In the genomic region with DNA sequence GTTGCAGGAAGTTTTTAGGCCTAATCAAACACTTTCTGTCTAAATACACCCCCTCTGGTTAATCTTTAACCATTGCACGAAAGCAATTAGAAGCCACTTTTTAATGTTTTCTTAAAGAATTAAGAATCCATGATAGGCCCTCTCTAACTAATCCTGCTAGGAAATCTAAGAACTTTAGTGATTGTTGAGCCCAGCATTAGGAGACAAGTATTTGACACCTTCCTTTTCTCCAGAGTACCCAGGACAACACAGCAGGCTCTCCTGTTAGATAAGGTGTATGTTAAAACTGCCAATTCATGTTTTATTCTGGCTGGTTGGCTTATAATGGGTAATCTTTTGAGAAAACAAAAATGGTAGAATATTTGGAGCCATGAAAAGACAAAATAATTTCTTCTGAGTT, we compare ENCODE assay signal across 38 cellular contexts.
"Had no signal": no experiment of that assay in that cellular context is flagged by ENCODE, and none has a peak within 500 bp of the region (broad histone marks: within the 10 kb centered on the region; RNA-seq: fewer than 3 reads in every experiment).

No MANE protein-coding gene starts in this region.

- H3K4me3 ChIP-seq: ascending aorta, body of pancreas, breast epithelium had no signal

- H3K27me3 ChIP-seq: ascending aorta, body of pancreas, brain microvascular endothelial cell, breast epithelium had no signal

- H3K9me3 ChIP-seq: ascending aorta, body of pancreas, breast epithelium had no signal

- DNase-seq: activated CD4-positive, alpha-beta memory T cell treated with anti-CD3 and anti-CD28 coated beads, Interleukin-2, amount 10 ng/mL, durations not matched to agents 7 days and 5 days; activated CD4-positive, alpha-beta T cell treated with anti-CD3 and anti-CD28 coated beads for 1 hour; activated CD4-positive, alpha-beta T cell treated with anti-CD3 and anti-CD28 coated beads for 36 hours; activated CD4-positive, alpha-beta T cell treated with anti-CD3 and anti-CD28 coated beads for 48 hours; activated CD4-positive, alpha-beta T cell treated with anti-CD3 and anti-CD28 coated beads, Interleukin-2, amount 10 ng/mL, durations not matched to agents 7 days and 5 days; activated CD4-positive, alpha-beta T cell treated with anti-CD3 and anti-CD28 coated beads, Interleukin-2, amount 50 U/mL, for 48 hours; activated CD4-positive, CD25-positive, alpha-beta regulatory T cell; activated CD8-positive, alpha-beta memory T cell treated with anti-CD3 and anti-CD28 coated beads for 24 hours; activated CD8-positive, alpha-beta memory T cell treated with anti-CD3 and anti-CD28 coated beads, Interleukin-2, amount 10 ng/mL, durations not matched to agents 7 days and 5 days; activated CD8-positive, alpha-beta memory T cell treated with anti-CD3 and anti-CD28 coated beads, Interleukin-2, amount 50 U/mL, for 48 hours; activated CD8-positive, alpha-beta T cell treated with anti-CD3 and anti-CD28 coated beads, Interleukin-2, amount 10 ng/mL, durations not matched to agents 7 days and 5 days; activated effector memory CD4-positive, alpha-beta T cell treated with Interleukin-2 at 50 U/mL for 16 hours; activated gamma-delta T cell; activated naive CD4-positive, alpha-beta T cell treated with anti-CD3 and anti-CD28 coated beads, Interleukin-2, amount 10 ng/mL, durations not matched to agents 7 days and 5 days; activated naive CD4-positive, alpha-beta T cell treated with Interleukin-2 at 50 U/mL for 16 hours; activated naive CD8-positive, alpha-beta T cell treated with anti-CD3 and anti-CD28 coated beads, Interleukin-2, amount 10 ng/mL, durations not matched to agents 7 days and 5 days; activated naive CD8-positive, alpha-beta T cell treated with anti-CD3 and anti-CD28 coated beads, Interleukin-2, amount 50 U/mL, for 24 hours; activated T-cell treated with anti-CD3 and anti-CD28 coated beads, Interleukin-2, amount 50 U/mL, for 24 hours; activated T-cell treated with anti-CD3 and anti-CD28 coated beads, Interleukin-2, amount 50 U/mL, for 48 hours; amygdala; anterior cingulate cortex; body of pancreas; brain microvascular endothelial cell; central memory CD4-positive, alpha-beta T cell; T-helper 1 cell; T-helper 2 cell; T-helper 9 cell; WERI-Rb-1 had no signal

- H3K4me3 Mint-ChIP-seq: activated CD4-positive, alpha-beta memory T cell treated with anti-CD3 and anti-CD28 coated beads, Interleukin-2, amount 10 ng/mL, durations not matched to agents 7 days and 5 days; activated CD4-positive, alpha-beta T cell treated with anti-CD3 and anti-CD28 coated beads for 36 hours; activated CD4-positive, alpha-beta T cell treated with anti-CD3 and anti-CD28 coated beads, Interleukin-2, amount 10 ng/mL, durations not matched to agents 7 days and 5 days; activated CD8-positive, alpha-beta memory T cell treated with anti-CD3 and anti-CD28 coated beads, Interleukin-2, amount 10 ng/mL, durations not matched to agents 7 days and 5 days; activated CD8-positive, alpha-beta T cell treated with anti-CD3 and anti-CD28 coated beads, Interleukin-2, amount 10 ng/mL, durations not matched to agents 7 days and 5 days; activated naive CD4-positive, alpha-beta T cell treated with anti-CD3 and anti-CD28 coated beads, Interleukin-2, amount 10 ng/mL, durations not matched to agents 7 days and 5 days; activated naive CD4-positive, alpha-beta T cell treated with anti-CD3 and anti-CD28 coated beads, Interleukin-2, amount 50 U/mL, for 24 hours; activated naive CD8-positive, alpha-beta T cell; activated naive CD8-positive, alpha-beta T cell treated with anti-CD3 and anti-CD28 coated beads, Interleukin-2, amount 10 ng/mL, durations not matched to agents 7 days and 5 days; activated naive CD8-positive, alpha-beta T cell treated with anti-CD3 and anti-CD28 coated beads, Interleukin-2, amount 50 U/mL, for 24 hours; activated T-cell treated with anti-CD3 and anti-CD28 coated beads, Interleukin-2, amount 50 U/mL, for 24 hours; T-helper 1 cell treated with Interleukin-12 subunit alpha and Interleukin-12 subunit beta and Interleukin-4 antibody, amounts not matched to agents 30 μg/mL and 1 μg/mL, for 36 hours; T-helper 2 cell treated with Interferon-gamma antibody and Interleukin-4, amounts not matched to agents 5 μg/mL and 100 μg/mL, for 36 hours; WTC11 had no signal

- H3K4me1 Mint-ChIP-seq: activated CD4-positive, alpha-beta memory T cell treated with anti-CD3 and anti-CD28 coated beads, Interleukin-2, amount 10 ng/mL, durations not matched to agents 7 days and 5 days; activated CD4-positive, alpha-beta T cell treated with anti-CD3 and anti-CD28 coated beads for 36 hours; activated CD4-positive, alpha-beta T cell treated with anti-CD3 and anti-CD28 coated beads, Interleukin-2, amount 10 ng/mL, durations not matched to agents 7 days and 5 days; activated CD8-positive, alpha-beta memory T cell treated with anti-CD3 and anti-CD28 coated beads, Interleukin-2, amount 10 ng/mL, durations not matched to agents 7 days and 5 days; activated naive CD4-positive, alpha-beta T cell treated with anti-CD3 and anti-CD28 coated beads, Interleukin-2, amount 10 ng/mL, durations not matched to agents 7 days and 5 days; activated naive CD4-positive, alpha-beta T cell treated with anti-CD3 and anti-CD28 coated beads, Interleukin-2, amount 50 U/mL, for 24 hours; activated naive CD8-positive, alpha-beta T cell treated with anti-CD3 and anti-CD28 coated beads, Interleukin-2, amount 10 ng/mL, durations not matched to agents 7 days and 5 days; activated naive CD8-positive, alpha-beta T cell treated with anti-CD3 and anti-CD28 coated beads, Interleukin-2, amount 50 U/mL, for 24 hours; WTC11 had no signal

- H3K27ac ChIP-seq: ascending aorta, body of pancreas, brain microvascular endothelial cell, breast epithelium, WERI-Rb-1 had no signal

- ATAC-seq: activated CD4-positive, alpha-beta T cell treated with anti-CD3 and anti-CD28 coated beads for 36 hours; activated CD4-positive, CD25-positive, alpha-beta regulatory T cell treated with anti-CD3 and anti-CD28 coated beads, Interleukin-2, amount 50 U/mL, for 24 hours; activated CD8-positive, alpha-beta memory T cell treated with anti-CD3 and anti-CD28 coated beads, Interleukin-2, amount 10 ng/mL, durations not matched to agents 7 days and 5 days; activated CD8-positive, alpha-beta T cell treated with anti-CD3 and anti-CD28 coated beads, Interleukin-2, amount 10 ng/mL, durations not matched to agents 7 days and 5 days; activated naive CD8-positive, alpha-beta T cell treated with anti-CD3 and anti-CD28 coated beads, Interleukin-2, amount 50 U/mL, for 24 hours; body of pancreas; WTC11 had no signal

- FAIRE-seq: TTC549 had no signal

- H3K36me3 Mint-ChIP-seq: activated CD8-positive, alpha-beta memory T cell treated with anti-CD3 and anti-CD28 coated beads, Interleukin-2, amount 10 ng/mL, durations not matched to agents 7 days and 5 days; activated naive CD4-positive, alpha-beta T cell treated with anti-CD3 and anti-CD28 coated beads, Interleukin-2, amount 10 ng/mL, durations not matched to agents 7 days and 5 days; activated naive CD4-positive, alpha-beta T cell treated with anti-CD3 and anti-CD28 coated beads, Interleukin-2, amount 50 U/mL, for 24 hours; activated naive CD8-positive, alpha-beta T cell; activated naive CD8-positive, alpha-beta T cell treated with anti-CD3 and anti-CD28 coated beads, Interleukin-2, amount 10 ng/mL, durations not matched to agents 7 days and 5 days; WTC11 had no signal

- H3K36me3 ChIP-seq: ascending aorta, brain microvascular endothelial cell, breast epithelium, WERI-Rb-1 had no signal

- H3K4me1 ChIP-seq: ascending aorta, body of pancreas, breast epithelium had no signal

- H3K27me3 Mint-ChIP-seq: activated CD4-positive, alpha-beta memory T cell treated with anti-CD3 and anti-CD28 coated beads, Interleukin-2, amount 10 ng/mL, durations not matched to agents 7 days and 5 days; activated CD4-positive, alpha-beta T cell treated with anti-CD3 and anti-CD28 coated beads for 36 hours; activated CD4-positive, alpha-beta T cell treated with anti-CD3 and anti-CD28 coated beads, Interleukin-2, amount 10 ng/mL, durations not matched to agents 7 days and 5 days; activated CD8-positive, alpha-beta memory T cell treated with anti-CD3 and anti-CD28 coated beads, Interleukin-2, amount 10 ng/mL, durations not matched to agents 7 days and 5 days; activated naive CD4-positive, alpha-beta T cell treated with anti-CD3 and anti-CD28 coated beads, Interleukin-2, amount 10 ng/mL, durations not matched to agents 7 days and 5 days; activated naive CD4-positive, alpha-beta T cell treated with anti-CD3 and anti-CD28 coated beads, Interleukin-2, amount 50 U/mL, for 24 hours; activated naive CD8-positive, alpha-beta T cell; activated naive CD8-positive, alpha-beta T cell treated with anti-CD3 and anti-CD28 coated beads, Interleukin-2, amount 10 ng/mL, durations not matched to agents 7 days and 5 days; activated naive CD8-positive, alpha-beta T cell treated with anti-CD3 and anti-CD28 coated beads, Interleukin-2, amount 50 U/mL, for 24 hours; activated T-cell treated with anti-CD3 and anti-CD28 coated beads, Interleukin-2, amount 50 U/mL, for 24 hours had no signal

- H3K27ac Mint-ChIP-seq: activated CD4-positive, alpha-beta memory T cell treated with anti-CD3 and anti-CD28 coated beads, Interleukin-2, amount 10 ng/mL, durations not matched to agents 7 days and 5 days; activated CD4-positive, alpha-beta T cell treated with anti-CD3 and anti-CD28 coated beads for 36 hours; activated CD4-positive, alpha-beta T cell treated with anti-CD3 and anti-CD28 coated beads, Interleukin-2, amount 10 ng/mL, durations not matched to agents 7 days and 5 days; activated CD8-positive, alpha-beta memory T cell treated with anti-CD3 and anti-CD28 coated beads, Interleukin-2, amount 10 ng/mL, durations not matched to agents 7 days and 5 days; activated CD8-positive, alpha-beta T cell treated with anti-CD3 and anti-CD28 coated beads, Interleukin-2, amount 10 ng/mL, durations not matched to agents 7 days and 5 days; activated naive CD4-positive, alpha-beta T cell treated with anti-CD3 and anti-CD28 coated beads, Interleukin-2, amount 10 ng/mL, durations not matched to agents 7 days and 5 days; activated naive CD4-positive, alpha-beta T cell treated with anti-CD3 and anti-CD28 coated beads, Interleukin-2, amount 50 U/mL, for 24 hours; activated naive CD8-positive, alpha-beta T cell; activated naive CD8-positive, alpha-beta T cell treated with anti-CD3 and anti-CD28 coated beads, Interleukin-2, amount 10 ng/mL, durations not matched to agents 7 days and 5 days; activated naive CD8-positive, alpha-beta T cell treated with anti-CD3 and anti-CD28 coated beads, Interleukin-2, amount 50 U/mL, for 24 hours; activated T-cell treated with anti-CD3 and anti-CD28 coated beads, Interleukin-2, amount 50 U/mL, for 24 hours; activated T-helper 2 cell treated with anti-CD3 and anti-CD28 coated beads, Interferon-gamma antibody, Interleukin-2, Interleukin-4, amounts not matched to agents 10 μg/mL and 5 μg/mL and 100 μg/mL, durations not matched to agents 14 hours and 24 hours and 36 hours; T-helper 1 cell treated with Interleukin-12 subunit alpha and Interleukin-12 subunit beta and Interleukin-4 antibody, amounts not matched to agents 30 μg/mL and 1 μg/mL, for 36 hours; T-helper 2 cell treated with Interferon-gamma antibody and Interleukin-4, amounts not matched to agents 5 μg/mL and 100 μg/mL, for 36 hours; WTC11 had no signal

- H3K9me3 Mint-ChIP-seq: activated CD4-positive, alpha-beta memory T cell treated with anti-CD3 and anti-CD28 coated beads, Interleukin-2, amount 10 ng/mL, durations not matched to agents 7 days and 5 days; activated CD4-positive, alpha-beta T cell treated with anti-CD3 and anti-CD28 coated beads, Interleukin-2, amount 10 ng/mL, durations not matched to agents 7 days and 5 days; activated naive CD4-positive, alpha-beta T cell treated with anti-CD3 and anti-CD28 coated beads, Interleukin-2, amount 10 ng/mL, durations not matched to agents 7 days and 5 days; activated naive CD4-positive, alpha-beta T cell treated with anti-CD3 and anti-CD28 coated beads, Interleukin-2, amount 50 U/mL, for 24 hours; activated naive CD8-positive, alpha-beta T cell treated with anti-CD3 and anti-CD28 coated beads, Interleukin-2, amount 10 ng/mL, durations not matched to agents 7 days and 5 days; activated naive CD8-positive, alpha-beta T cell treated with anti-CD3 and anti-CD28 coated beads, Interleukin-2, amount 50 U/mL, for 24 hours; activated T-helper 2 cell treated with anti-CD3 and anti-CD28 coated beads, Interferon-gamma antibody, Interleukin-2, Interleukin-4, amounts not matched to agents 10 μg/mL and 5 μg/mL and 100 μg/mL, durations not matched to agents 14 hours and 24 hours and 36 hours; T-helper 1 cell treated with Interleukin-12 subunit alpha and Interleukin-12 subunit beta and Interleukin-4 antibody, amounts not matched to agents 30 μg/mL and 1 μg/mL, for 36 hours; T-helper 2 cell treated with Interferon-gamma antibody and Interleukin-4, amounts not matched to agents 5 μg/mL and 100 μg/mL, for 36 hours; WTC11 had no signal
